In the genomic region with DNA sequence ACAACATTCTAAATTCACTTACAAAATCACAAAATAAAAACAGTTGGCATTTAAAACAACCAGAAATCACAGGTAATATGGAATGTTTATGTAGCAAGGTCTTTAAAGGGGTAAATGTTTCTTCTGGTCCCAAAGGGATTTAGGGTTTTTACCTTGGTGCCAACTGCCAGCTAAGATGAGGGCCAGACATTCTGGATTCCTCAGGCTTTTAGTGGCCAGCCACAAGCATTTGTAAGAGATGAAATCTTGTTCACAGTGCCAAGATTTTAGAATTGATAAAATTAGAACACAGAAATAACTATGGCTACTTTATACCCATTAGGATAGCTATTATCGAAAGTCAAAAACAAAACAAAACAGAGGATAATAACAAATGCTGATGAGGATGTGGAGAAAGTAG, we compare ENCODE assay signal across 29 cellular contexts.
DNase-seq lines count a peak whose midpoint lies in the region; ATAC-seq and TF ChIP-seq lines count a peak whose summit lies in the region.
"Had no signal": no experiment of that assay in that cellular context is flagged by ENCODE, and none has a peak within 500 bp of the region (broad histone marks: within the 10 kb centered on the region; RNA-seq: fewer than 3 reads in every experiment).

No MANE protein-coding gene starts in this region.

- no peaks in the 10 kb centered on the region for H4K20me1 ChIP-seq in neural progenitor cell (ENCODE audit: low read depth)

- no peaks in the 10 kb centered on the region for H3K27me3 ChIP-seq in neural progenitor cell
- H3K27me3 ChIP-seq: cardiac muscle cell, pancreas, right lobe of liver had no signal

- no peaks in the 10 kb centered on the region for H3K36me3 ChIP-seq in neural progenitor cell
- H3K36me3 ChIP-seq: right lobe of liver had no signal

- peaks cover 29% of the 10 kb centered on the region for H3K4me1 Mint-ChIP-seq in chondrocyte (ENCODE audit: low read depth)
- peaks cover 11% of the 10 kb centered on the region for H3K4me1 Mint-ChIP-seq in neural progenitor cell
- H3K4me1 Mint-ChIP-seq: activated CD4-positive, alpha-beta T cell treated with anti-CD3 and anti-CD28 coated beads, Interleukin-2, amount 10 ng/mL, durations not matched to agents 24 days and 14 days; activated naive CD8-positive, alpha-beta T cell treated with anti-CD3 and anti-CD28 coated beads, Interleukin-2, amount 50 U/mL, for 24 hours; naive thymus-derived CD8-positive, alpha-beta T cell had no signal

- ATAC-seq in HG03457 (IDR thresholded peaks at IDR 0.05; ENCODE audit: unreplicated experiment): no peak
- ATAC-seq: activated naive CD8-positive, alpha-beta T cell treated with anti-CD3 and anti-CD28 coated beads, Interleukin-2, amount 50 U/mL, for 24 hours; naive thymus-derived CD8-positive, alpha-beta T cell; pancreas; right lobe of liver had no signal

- H3K9me3 ChIP-seq in neural progenitor cell (ENCODE audit: low read depth): no peaks in the 10 kb centered on the region
- H3K9me3 ChIP-seq: left ventricle myocardium inferior, pancreas, right lobe of liver had no signal

- H3K79me2 ChIP-seq in neural progenitor cell (ENCODE audit: low read depth): no peaks in the 10 kb centered on the region

- H3K4me3 Mint-ChIP-seq in chondrocyte (ENCODE audit: unreplicated experiment): no peak overlapping the region
- no peak overlapping the region for H3K4me3 Mint-ChIP-seq in neural progenitor cell
- H3K4me3 Mint-ChIP-seq: activated CD4-positive, alpha-beta T cell treated with anti-CD3 and anti-CD28 coated beads, Interleukin-2, amount 10 ng/mL, durations not matched to agents 24 days and 14 days; activated naive CD8-positive, alpha-beta T cell treated with anti-CD3 and anti-CD28 coated beads, Interleukin-2, amount 50 U/mL, for 24 hours; activated T-cell treated with anti-CD3 and anti-CD28 coated beads, Interleukin-2, amount 50 U/mL, for 24 hours; naive thymus-derived CD8-positive, alpha-beta T cell had no signal

- DNase-seq in EH (ENCODE audit: low read depth) (peak; percentile 45), RPMI7951 (ENCODE audit: low read depth) (peak; percentile 29), chondrocyte (ENCODE audit: low spot score) (no peak), neural progenitor cell (ENCODE audit: low spot score) (no peak), HUDEP-2 (lab: John Stamatoyannopoulos, UW; ENCODE audit: unreplicated experiment in 76 of 76) (no peak), HuH-7 (ENCODE audit: low spot score) (no peak)
- DNase-seq in stimulated activated naive CD4-positive, alpha-beta T cell (lab: John Stamatoyannopoulos, UW): no peak
- DNase-seq: ACHN; activated CD4-positive, alpha-beta T cell treated with anti-CD3 and anti-CD28 coated beads, Interleukin-2, amount 10 ng/mL, durations not matched to agents 24 days and 14 days; activated gamma-delta T cell; activated naive CD8-positive, alpha-beta T cell treated with anti-CD3 and anti-CD28 coated beads, Interleukin-2, amount 50 U/mL, for 24 hours; activated T-cell treated with anti-CD3 and anti-CD28 coated beads, Interleukin-2, amount 50 U/mL, for 24 hours; Calu3; DMS79 treated with DMSO at 0.1 percent for 48 hours; left ventricle myocardium inferior; naive thymus-derived CD8-positive, alpha-beta T cell; NCI-H1092; NCI-H187 treated with DMSO at 0.1 percent for 48 hours; NCI-H526; pancreas; right lobe of liver; SHP77; stimulated activated CD4-positive, alpha-beta T cell treated with anti-CD3 and anti-CD28 coated beads, Interleukin-12 subunit alpha, Interleukin-12 subunit beta, amount 100 ng/mL, for 4 hours; stimulated activated CD4-positive, alpha-beta T cell treated with anti-CD3 and anti-CD28 coated beads, Interleukin-4, amount 100 ng/mL, for 1 hour; SW 1271; T1000 had no signal

- H3K9ac ChIP-seq in neural progenitor cell: no peak overlapping the region

- peaks cover 50% of the 10 kb centered on the region for H3K4me1 ChIP-seq in neural progenitor cell
- H3K4me1 ChIP-seq: pancreas, right lobe of liver had no signal

- peak overlapping the region; percentile 82 for H3K27ac Mint-ChIP-seq in chondrocyte (ENCODE audit: unreplicated experiment)
- no peak overlapping the region for H3K27ac Mint-ChIP-seq in neural progenitor cell
- H3K27ac Mint-ChIP-seq: activated CD4-positive, alpha-beta T cell treated with anti-CD3 and anti-CD28 coated beads, Interleukin-2, amount 10 ng/mL, durations not matched to agents 24 days and 14 days; activated naive CD8-positive, alpha-beta T cell treated with anti-CD3 and anti-CD28 coated beads, Interleukin-2, amount 50 U/mL, for 24 hours; activated T-cell treated with anti-CD3 and anti-CD28 coated beads, Interleukin-2, amount 50 U/mL, for 24 hours had no signal

- H2AFZ ChIP-seq in neural progenitor cell (replicated peaks): no peak overlapping the region

- H3K9me3 Mint-ChIP-seq in chondrocyte (ENCODE audit: low read depth) (no peaks in the 10 kb centered on the region), neural progenitor cell (no peaks in the 10 kb centered on the region)
- H3K9me3 Mint-ChIP-seq: activated CD4-positive, alpha-beta T cell treated with anti-CD3 and anti-CD28 coated beads, Interleukin-2, amount 10 ng/mL, durations not matched to agents 24 days and 14 days; activated naive CD8-positive, alpha-beta T cell treated with anti-CD3 and anti-CD28 coated beads, Interleukin-2, amount 50 U/mL, for 24 hours; activated T-cell treated with anti-CD3 and anti-CD28 coated beads, Interleukin-2, amount 50 U/mL, for 24 hours; naive thymus-derived CD8-positive, alpha-beta T cell had no signal

- H3K36me3 Mint-ChIP-seq in chondrocyte (ENCODE audit: low read depth) (peaks cover 2% of the 10 kb centered on the region), neural progenitor cell (peaks cover 4% of the 10 kb centered on the region)

- peaks cover 15% of the 10 kb centered on the region for H3F3A ChIP-seq in neural progenitor cell (ENCODE audit: low read depth)

- no peak for TF ChIP-seq CTCF in chondrocyte (IDR thresholded peaks at IDR 0.05)
- no peak for TF ChIP-seq CTCF in neural progenitor cell (IDR thresholded peaks at IDR 0.05)

- H3K4me2 ChIP-seq in neural progenitor cell: no peak overlapping the region

- H3K27ac ChIP-seq in neural progenitor cell: peak overlapping the region; percentile 43
- H3K27ac ChIP-seq: cardiac muscle cell, coronary artery, left ventricle myocardium inferior, pancreas, right lobe of liver had no signal

- H3K27me3 Mint-ChIP-seq in chondrocyte (ENCODE audit: low read depth) (no peaks in the 10 kb centered on the region), neural progenitor cell (ENCODE audit: insufficient read depth, low read depth) (no peaks in the 10 kb centered on the region)
- H3K27me3 Mint-ChIP-seq: activated CD4-positive, alpha-beta T cell treated with anti-CD3 and anti-CD28 coated beads, Interleukin-2, amount 10 ng/mL, durations not matched to agents 24 days and 14 days; activated naive CD8-positive, alpha-beta T cell treated with anti-CD3 and anti-CD28 coated beads, Interleukin-2, amount 50 U/mL, for 24 hours; activated T-cell treated with anti-CD3 and anti-CD28 coated beads, Interleukin-2, amount 50 U/mL, for 24 hours; naive thymus-derived CD8-positive, alpha-beta T cell had no signal

- H3K4me3 ChIP-seq in neural progenitor cell: no peak overlapping the region
- H3K4me3 ChIP-seq: cardiac muscle cell, coronary artery, left ventricle myocardium inferior, pancreas, right lobe of liver had no signal

Comparison
In these comparisons a context has a peak if more than half of its experiments do, and no peak if none do; other contexts are left out.
1. DNase-seq: peak in EH (single experiment) and RPMI7951 (single experiment); none in chondrocyte (single experiment), neural progenitor cell (single experiment), HUDEP-2 (0 of 76), stimulated activated naive CD4-positive, alpha-beta T cell (0 of 6) and HuH-7 (single experiment).